ENCODE assay signal across 25 cellular contexts in genomic region chr16:84466692-84467091, GRCh38.
"Had no signal": no experiment of that assay in that cellular context is flagged by ENCODE, and none has a peak within 500 bp of the region (broad histone marks: within the 10 kb centered on the region; RNA-seq: fewer than 3 reads in every experiment).

No MANE protein-coding gene starts in this region.

- H3K9me3 ChIP-seq: suprapubic skin, testis, thyroid gland, vagina had no signal

- FAIRE-seq: urothelium cell line had no signal

- ATAC-seq: stimulated activated memory B cell treated with anti-CD40 and anti-IgM and Interleukin-4, amounts not matched to agents 10 μg/mL and 1 μg/mL and 100 μg/mL, for 72 hours; stimulated activated naive B cell treated with anti-CD40 and anti-IgM and Interleukin-4, amounts not matched to agents 10 μg/mL and 1 μg/mL and 100 μg/mL, for 72 hours; stimulated activated naive CD8-positive, alpha-beta T cell treated with anti-CD3 and anti-CD28 coated beads, Interleukin-15, amount 100 ng/mL, for 72 hours; upper lobe of right lung had no signal

- H3K36me3 ChIP-seq: upper lobe of right lung had no signal

- H3K27ac ChIP-seq: stomach, suprapubic skin, testis, thoracic aorta, thyroid gland, tibial artery, tibial nerve, transverse colon, upper lobe of left lung, upper lobe of right lung, uterus, vagina had no signal

- H3K4me1 ChIP-seq: stomach, suprapubic skin, testis, thyroid gland, tibial artery, tibial nerve, transverse colon, upper lobe of left lung, upper lobe of right lung, uterus, vagina had no signal

- DNase-seq: stimulated activated CD4-positive, alpha-beta T cell treated with anti-CD3 and anti-CD28 coated beads, Interleukin-2, amount 100 ng/mL, for 48 hours; stimulated activated CD4-positive, alpha-beta T cell treated with anti-CD3 and anti-CD28 coated beads, Interleukin-4, amount 100 ng/mL, for 1 hour; stimulated activated CD4-positive, alpha-beta T cell treated with anti-CD3 and anti-CD28 coated beads, Interleukin-4, amount 100 ng/mL, for 24 hours; stimulated activated CD4-positive, alpha-beta T cell treated with anti-CD3 and anti-CD28 coated beads, Interleukin-4, amount 100 ng/mL, for 4 hours; stimulated activated CD8-positive, alpha-beta memory T cell treated with anti-CD3 and anti-CD28 coated beads, Interleukin-4, amount 100 ng/mL, for 48 hours; stimulated activated naive B cell treated with anti-CD40 and anti-IgM and Interleukin-4, amounts not matched to agents 10 μg/mL and 1 μg/mL and 100 μg/mL, for 72 hours; stimulated activated naive CD4-positive, alpha-beta T cell; stimulated activated naive CD4-positive, alpha-beta T cell treated with Interleukin-2 at 50 U/mL for 16 hours; stimulated activated naive CD8-positive, alpha-beta T cell treated with anti-CD3 and anti-CD28 coated beads, Interleukin-15, amount 100 ng/mL, for 72 hours; stimulated activated naive CD8-positive, alpha-beta T cell treated with anti-CD3 and anti-CD28 coated beads, Interleukin-15, Interleukin-2, amounts not matched to agents 100 U/mL and 50 U/mL, for 24 hours; stomach; substantia nigra; testis; thyroid gland; tibial artery; transverse colon; upper lobe of left lung; uterus had no signal

- H3K27me3 ChIP-seq: stomach, suprapubic skin, testis, thyroid gland, tibial artery, tibial nerve, transverse colon, upper lobe of left lung, upper lobe of right lung, uterus, vagina had no signal

- H3K4me3 ChIP-seq: stomach, suprapubic skin, testis, thoracic aorta, thyroid gland, tibial artery, tibial nerve, transverse colon, upper lobe of left lung, upper lobe of right lung, uterus, vagina had no signal
